ENCODE assay signal across 1 cellular context in the genomic region with DNA sequence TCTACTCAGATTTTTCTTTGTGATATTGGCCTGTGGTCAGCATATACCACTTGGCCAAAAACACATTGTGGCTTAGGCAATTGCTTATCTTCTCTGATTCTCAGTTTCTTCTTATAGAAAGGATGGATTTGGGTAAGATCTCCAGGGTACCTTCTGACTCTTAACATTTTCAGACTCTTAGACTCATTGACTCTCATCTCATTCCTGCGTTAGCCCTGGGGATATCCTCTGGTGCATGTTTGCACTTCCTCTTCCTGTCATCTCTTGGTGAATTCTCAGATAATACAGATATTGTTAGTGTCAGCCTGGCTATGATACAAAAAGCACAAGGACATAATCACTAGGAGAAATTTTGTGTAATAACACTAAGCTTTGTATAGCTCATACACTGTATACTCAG.
TF ChIP-seq lines count a peak whose summit lies in the region.

No MANE protein-coding gene starts in this region.

TF ChIP-seq in SK-N-SH, 30 proteins besides CTCF, POLR2A, EP300 and RAD21 (continued from another document):
- TF ChIP-seq, protein P1, sequence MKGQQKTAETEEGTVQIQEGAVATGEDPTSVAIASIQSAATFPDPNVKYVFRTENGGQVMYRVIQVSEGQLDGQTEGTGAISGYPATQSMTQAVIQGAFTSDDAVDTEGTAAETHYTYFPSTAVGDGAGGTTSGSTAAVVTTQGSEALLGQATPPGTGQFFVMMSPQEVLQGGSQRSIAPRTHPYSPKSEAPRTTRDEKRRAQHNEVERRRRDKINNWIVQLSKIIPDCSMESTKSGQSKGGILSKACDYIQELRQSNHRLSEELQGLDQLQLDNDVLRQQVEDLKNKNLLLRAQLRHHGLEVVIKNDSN (IDR thresholded peaks at IDR 0.05; ENCODE audit: borderline replicate concordance, low read depth): no peak
- TF ChIP-seq RFX5 (IDR thresholded peaks at IDR 0.05; ENCODE audit: low read length) (no peak), SIN3A (IDR thresholded peaks at IDR 0.05; ENCODE audit: borderline replicate concordance, low read depth, low read length) (no peak), JUND (IDR thresholded peaks at IDR 0.05) (no peak)
